Comparison of ENCODE assay signal across 14 cellular contexts in genomic region chr17:3750926-3751325, GRCh38. TPM values are rescaled to one million over a fixed set of nuclear protein-coding genes. Genes with fewer than 3 reads are reported as not detected.
A peak's percentile ranks its signal among the peaks of the same experiment; 100 is the strongest.
DNase-seq lines count a peak whose midpoint lies in the region; ATAC-seq and TF ChIP-seq lines count a peak whose summit lies in the region.
"Had no signal": no experiment of that assay in that cellular context is flagged by ENCODE, and none has a peak within 500 bp of the region (broad histone marks: within the 10 kb centered on the region; RNA-seq: fewer than 3 reads in every experiment).

No MANE protein-coding gene starts in this region.

- ATAC-seq in activated T-helper 17 cell treated with anti-CD3 and anti-CD28 coated beads, Interleukin-2, amount 50 U/mL, for 72 hours (replicated peaks): peak; percentile 74
- peak in 1 of 2 donors; percentile 67 for ATAC-seq in natural killer cell treated with Interleukin-12 subunit alpha and Interleukin-12 subunit beta and Interleukin-15 and Interleukin-18, amount 100 ng/mL, for 72 hours
- ATAC-seq: gastrocnemius medialis, left cardiac atrium, Panc1 had no signal

- no peak for TF ChIP-seq EP300 in sigmoid colon (IDR thresholded peaks at IDR 0.05)

- no peak overlapping the region for H3K9ac ChIP-seq in smooth muscle cell (ENCODE audit: low read depth)

- H3K4me1 ChIP-seq in sigmoid colon (peaks cover 0 to 11% (median 0%) of the 10 kb centered on the region in 4 donors), smooth muscle cell (ENCODE audit: low read depth) (no peaks in the 10 kb centered on the region)
- H3K4me1 ChIP-seq: gastrocnemius medialis had no signal

- H3K27ac ChIP-seq in sigmoid colon (no peak overlapping the region), smooth muscle cell (ENCODE audit: low read depth) (no peak overlapping the region)
- H3K27ac ChIP-seq: gastrocnemius medialis had no signal

- peaks cover 18% of the 10 kb centered on the region for H3K4me1 Mint-ChIP-seq in activated T-helper 17 cell treated with anti-CD3 and anti-CD28 coated beads, Interleukin-2, amount 50 U/mL, for 72 hours
- H3K4me1 Mint-ChIP-seq in natural killer cell treated with Interleukin-12 subunit alpha and Interleukin-12 subunit beta and Interleukin-15 and Interleukin-18, amount 100 ng/mL, for 72 hours (ENCODE audit: low read depth in 2 of 2): peaks cover 9 to 23% of the 10 kb centered on the region in 2 donors

- no peak overlapping the region for H2AFZ ChIP-seq in smooth muscle cell (ENCODE audit: low read depth)

- no peaks in the 10 kb centered on the region for H3K36me3 Mint-ChIP-seq in activated T-helper 17 cell treated with anti-CD3 and anti-CD28 coated beads, Interleukin-2, amount 50 U/mL, for 72 hours (ENCODE audit: low read depth)
- no peaks in the 10 kb centered on the region for H3K36me3 Mint-ChIP-seq in natural killer cell treated with Interleukin-12 subunit alpha and Interleukin-12 subunit beta and Interleukin-15 and Interleukin-18, amount 100 ng/mL, for 72 hours
- H3K36me3 Mint-ChIP-seq: CD14-positive monocyte, naive B cell had no signal

- no peak overlapping the region for H3K4me2 ChIP-seq in smooth muscle cell

- H3K9me3 Mint-ChIP-seq in activated T-helper 17 cell treated with anti-CD3 and anti-CD28 coated beads, Interleukin-2, amount 50 U/mL, for 72 hours: no peaks in the 10 kb centered on the region
- H3K9me3 Mint-ChIP-seq in natural killer cell treated with Interleukin-12 subunit alpha and Interleukin-12 subunit beta and Interleukin-15 and Interleukin-18, amount 100 ng/mL, for 72 hours: no peaks in the 10 kb centered on the region
- H3K9me3 Mint-ChIP-seq: naive B cell had no signal

- DNase-seq in GM12865 (ENCODE audit: low read depth) (peak; percentile 83), NB4 (ENCODE audit: low read depth) (peak; percentile 28), sigmoid colon (no peak), smooth muscle cell (lab: John Stamatoyannopoulos, UW; ENCODE audit: unreplicated experiment) (no peak), RKO (ENCODE audit: low spot score) (no peak), OCI-M2 (lab: John Stamatoyannopoulos, UW; ENCODE audit: unreplicated experiment) (no peak)
- no peak for DNase-seq in natural killer cell treated with Interleukin-12 subunit alpha and Interleukin-12 subunit beta and Interleukin-15 and Interleukin-18, amount 100 ng/mL, for 72 hours (ENCODE audit: low spot score)
- DNase-seq: gastrocnemius medialis, left cardiac atrium, naive B cell, NCI-H2171 treated with DMSO at 0.1 percent for 48 hours had no signal

- H3F3A ChIP-seq in smooth muscle cell (ENCODE audit: low read depth): no peaks in the 10 kb centered on the region

- H3K36me3 ChIP-seq in sigmoid colon (no peaks in the 10 kb centered on the region), smooth muscle cell (ENCODE audit: low read depth) (no peaks in the 10 kb centered on the region)
- H3K36me3 ChIP-seq: gastrocnemius medialis had no signal

- intact Hi-C loops in sigmoid colon (cut with DNase I): no loop called here

- H3K79me2 ChIP-seq in smooth muscle cell (ENCODE audit: low read depth): no peaks in the 10 kb centered on the region

- peak overlapping the region; percentile 67 for H3K4me3 Mint-ChIP-seq in activated T-helper 17 cell treated with anti-CD3 and anti-CD28 coated beads, Interleukin-2, amount 50 U/mL, for 72 hours
- peak overlapping the region; percentile 69 for H3K4me3 Mint-ChIP-seq in natural killer cell treated with Interleukin-12 subunit alpha and Interleukin-12 subunit beta and Interleukin-15 and Interleukin-18, amount 100 ng/mL, for 72 hours
- H3K4me3 Mint-ChIP-seq: CD14-positive monocyte had no signal

- H3K4me3 ChIP-seq in GM12865 (ENCODE audit: low read depth, low read length) (no peak overlapping the region), NB4 (ENCODE audit: low read depth, low read length) (no peak overlapping the region), sigmoid colon (no peak overlapping the region), smooth muscle cell (no peak overlapping the region)
- H3K4me3 ChIP-seq: gastrocnemius medialis had no signal

- H3K27me3 ChIP-seq in sigmoid colon: peaks cover 10 to 25% (median 12%) of the 10 kb centered on the region in 3 donors
- no peaks in the 10 kb centered on the region for H3K27me3 ChIP-seq in smooth muscle cell (ENCODE audit: low read depth)

- H4K20me1 ChIP-seq in smooth muscle cell (ENCODE audit: low read depth): no peaks in the 10 kb centered on the region

- H3K27ac Mint-ChIP-seq in activated T-helper 17 cell treated with anti-CD3 and anti-CD28 coated beads, Interleukin-2, amount 50 U/mL, for 72 hours: peak overlapping the region; percentile 87
- peak overlapping the region in 1 of 2 donors; percentile 51 for H3K27ac Mint-ChIP-seq in natural killer cell treated with Interleukin-12 subunit alpha and Interleukin-12 subunit beta and Interleukin-15 and Interleukin-18, amount 100 ng/mL, for 72 hours

- H3K9me3 ChIP-seq in sigmoid colon (no peaks in the 10 kb centered on the region), smooth muscle cell (replicated peaks; ENCODE audit: low read depth) (no peaks in the 10 kb centered on the region)
- H3K9me3 ChIP-seq: gastrocnemius medialis had no signal

- 69 to 81% methylated on average over 8 of the region's 8 CpGs for WGBS in sigmoid colon, 2 donors
- 90% methylated on average over 8 of the region's 8 CpGs for WGBS in smooth muscle cell (ENCODE audit: low lambda C conversion rate)

- TF ChIP-seq POLR2A in NB4 (IDR thresholded peaks at IDR 0.05; ENCODE audit: extremely low read depth, insufficient read length) (no peak), sigmoid colon (IDR thresholded peaks at IDR 0.05) (no peak)

- no peaks in the 10 kb centered on the region for H3K27me3 Mint-ChIP-seq in activated T-helper 17 cell treated with anti-CD3 and anti-CD28 coated beads, Interleukin-2, amount 50 U/mL, for 72 hours
- peaks cover 0 to 4% of the 10 kb centered on the region in 2 donors for H3K27me3 Mint-ChIP-seq in natural killer cell treated with Interleukin-12 subunit alpha and Interleukin-12 subunit beta and Interleukin-15 and Interleukin-18, amount 100 ng/mL, for 72 hours
- H3K27me3 Mint-ChIP-seq: naive B cell had no signal

- no peak for TF ChIP-seq CTCF in GM12865 (IDR thresholded peaks at IDR 0.05; ENCODE audit: insufficient read depth, low read depth, low read length, missing control alignments)
- TF ChIP-seq CTCF in NB4 (IDR thresholded peaks at IDR 0.05; ENCODE audit: low read depth, low read length): no peak
- no peak for TF ChIP-seq CTCF in sigmoid colon (IDR thresholded peaks at IDR 0.05)
- no peak for TF ChIP-seq CTCF in smooth muscle cell (IDR thresholded peaks at IDR 0.05; ENCODE audit: borderline replicate concordance, insufficient read depth, poor library complexity, severe bottlenecking)

RNA-seq across cellular contexts. Expression of gene HASPIN, which starts 27.2 kb away (rescaled TPM):
- total RNA-seq in activated T-helper 17 cell treated with anti-CD3 and anti-CD28 coated beads, Interleukin-2, amount 50 U/mL, for 72 hours: 10 to 100 TPM; 12.4 to 21.5 TPM
- total RNA-seq in natural killer cell treated with Interleukin-12 subunit alpha and Interleukin-12 subunit beta and Interleukin-15 and Interleukin-18, amount 100 ng/mL, for 72 hours: 10 to 100 TPM; 44.2 to 64.6 TPM
- total RNA-seq in sigmoid colon: under 1 TPM; under 0.01 to 0.83 (median 0.29) TPM
- polyA plus RNA-seq in sigmoid colon: 1 to 10 TPM in 1 of 3 donors, under 1 TPM in 1, not detected in 1; 0.69 to 3.5 TPM
- total RNA-seq in smooth muscle cell: 2.6 and 2.7 TPM in 2 replicates
- 1.2 and 2.0 TPM in 2 replicates for polyA plus RNA-seq in smooth muscle cell
- polyA plus RNA-seq: CD14-positive monocyte had no signal

RNA-seq across cellular contexts. Expression of gene ITGAE, which starts 50.1 kb away (rescaled TPM):
- total RNA-seq in activated T-helper 17 cell treated with anti-CD3 and anti-CD28 coated beads, Interleukin-2, amount 50 U/mL, for 72 hours: 10 to 100 TPM; 24.2 to 43.2 TPM
- 10 to 100 TPM; 73.9 to 97.8 TPM for total RNA-seq in natural killer cell treated with Interleukin-12 subunit alpha and Interleukin-12 subunit beta and Interleukin-15 and Interleukin-18, amount 100 ng/mL, for 72 hours
- total RNA-seq in sigmoid colon (10 to 100 TPM; 25.2 to 43.9 (median 33.8) TPM), smooth muscle cell (43.8 and 51.2 TPM in 2 replicates)
- polyA plus RNA-seq in sigmoid colon (10 to 100 TPM; 42.9 to 51.8 (median 43.2) TPM), smooth muscle cell (61.4 and 66.7 TPM in 2 replicates)

RNA-seq across cellular contexts. Expression of gene P2RX5, which starts 55.0 kb away (rescaled TPM):
- total RNA-seq in activated T-helper 17 cell treated with anti-CD3 and anti-CD28 coated beads, Interleukin-2, amount 50 U/mL, for 72 hours: 10 to 100 TPM; 22.0 to 74.3 TPM
- total RNA-seq in natural killer cell treated with Interleukin-12 subunit alpha and Interleukin-12 subunit beta and Interleukin-15 and Interleukin-18, amount 100 ng/mL, for 72 hours: 1,000 to 10,000 TPM; 2,596 to 3,366 TPM
- total RNA-seq in sigmoid colon (under 1 TPM; 0.27 to 0.83 (median 0.43) TPM), smooth muscle cell (0.72 TPM in 1 of 2 replicates, not detected in the other)
- polyA plus RNA-seq in sigmoid colon (10 to 100 TPM in 1 of 3 donors, not detected in 2; 55.3 TPM), smooth muscle cell (0.59 TPM in 1 of 2 replicates, not detected in the other)

Comparison
In these comparisons a context has a peak if more than half of its experiments do, and no peak if none do; other contexts are left out.
1. DNase-seq: peak in GM12865 (single experiment) and NB4 (single experiment); none in natural killer cell treated with Interleukin-12 subunit alpha and Interleukin-12 subunit beta and Interleukin-15 and Interleukin-18, amount 100 ng/mL, for 72 hours (single experiment), sigmoid colon (single experiment), smooth muscle cell (single experiment), RKO (single experiment) and OCI-M2 (single experiment).
2. RNA of gene P2RX5, which starts 55.0 kb away (total RNA-seq): 2,596 to 3,366 TPM in natural killer cell treated with Interleukin-12 subunit alpha and Interleukin-12 subunit beta and Interleukin-15 and Interleukin-18, amount 100 ng/mL, for 72 hours; 22.0 to 74.3 TPM in activated T-helper 17 cell treated with anti-CD3 and anti-CD28 coated beads, Interleukin-2, amount 50 U/mL, for 72 hours, 0.27 to 0.83 TPM in sigmoid colon and 0.72 TPM in smooth muscle cell; every median in the first group is over 10 times any median in the second.